ENCODE assay signal across 12 cellular contexts in genomic region chr4:3256230-3257124, GRCh38. TPM values are rescaled to one million over a fixed set of nuclear protein-coding genes. Genes with fewer than 3 reads are reported as not detected.
DNase-seq lines count a peak whose midpoint lies in the region; ATAC-seq and TF ChIP-seq lines count a peak whose summit lies in the region.
"Had no signal": no experiment of that assay in that cellular context is flagged by ENCODE, and none has a peak within 500 bp of the region (broad histone marks: within the 10 kb centered on the region; RNA-seq: fewer than 3 reads in every experiment).

No MANE protein-coding gene starts in this region.

- peak; percentile 5 for DNase-seq in left cardiac atrium
- DNase-seq in heart right ventricle, result no peak
- peak; percentile 14 for DNase-seq in activated B cell treated with CpG ODN at 0.5 μM for 24 hours
- no peak for DNase-seq in neural progenitor cell (ENCODE audit: low spot score)
- DNase-seq in activated CD8-positive, alpha-beta T cell treated with anti-CD3 and anti-CD28 coated beads for 36 hours, result no peak
- no peak for DNase-seq in NCI-H345 (lab: John Stamatoyannopoulos, UW)
- DNase-seq in hippocampal formation (lab: John Stamatoyannopoulos, UW), result no peak
- DNase-seq: activated naive CD8-positive, alpha-beta T cell treated with anti-CD3 and anti-CD28 coated beads for 36 hours; T-helper 9 cell had no signal

- H3K4me3 ChIP-seq in heart right ventricle (no peak overlapping the region), neural progenitor cell (no peak overlapping the region)
- H3K4me3 ChIP-seq: thoracic aorta had no signal

- H3K4me1 Mint-ChIP-seq in activated B cell treated with CpG ODN at 0.5 μM for 24 hours (peaks cover 24% of the 10 kb centered on the region), neural progenitor cell (peaks cover 6% of the 10 kb centered on the region)
- H3K4me1 Mint-ChIP-seq in activated CD8-positive, alpha-beta T cell treated with anti-CD3 and anti-CD28 coated beads for 36 hours (ENCODE audit: low read depth), result no peaks in the 10 kb centered on the region
- H3K4me1 Mint-ChIP-seq: activated naive CD8-positive, alpha-beta T cell treated with anti-CD3 and anti-CD28 coated beads for 36 hours; stimulated activated effector memory CD8-positive, alpha-beta T cell treated with anti-CD3 and anti-CD28 coated beads, Interleukin-12 subunit alpha, Interleukin-12 subunit beta, amount 100 ng/mL, for 72 hours had no signal

- no peak overlapping the region for H2AFZ ChIP-seq in neural progenitor cell (replicated peaks)

- H3K36me3 ChIP-seq in heart right ventricle, result peaks cover 0 to 3% (median 0%) of the 10 kb centered on the region in 9 donors
- no peaks in the 10 kb centered on the region for H3K36me3 ChIP-seq in neural progenitor cell
- H3K36me3 ChIP-seq: thoracic aorta had no signal

- no peaks in the 10 kb centered on the region for H3F3A ChIP-seq in neural progenitor cell (ENCODE audit: low read depth)

- H3K27me3 ChIP-seq in heart right ventricle, result no peaks in the 10 kb centered on the region
- H3K27me3 ChIP-seq in neural progenitor cell, result no peaks in the 10 kb centered on the region

- no peaks in the 10 kb centered on the region for H4K20me1 ChIP-seq in neural progenitor cell (ENCODE audit: low read depth)

- no peak for TF ChIP-seq CTCF in heart right ventricle (IDR thresholded peaks at IDR 0.05)
- no peak for TF ChIP-seq CTCF in activated B cell treated with CpG ODN at 0.5 μM for 24 hours (IDR thresholded peaks at IDR 0.05)
- no peak for TF ChIP-seq CTCF in neural progenitor cell (IDR thresholded peaks at IDR 0.05)
- no peak for TF ChIP-seq CTCF in activated CD8-positive, alpha-beta T cell treated with anti-CD3 and anti-CD28 coated beads for 36 hours (IDR thresholded peaks at IDR 0.05)

- H3K27ac Mint-ChIP-seq in activated B cell treated with CpG ODN at 0.5 μM for 24 hours (no peak overlapping the region), neural progenitor cell (peak overlapping the region; percentile 76)
- no peak overlapping the region for H3K27ac Mint-ChIP-seq in activated CD8-positive, alpha-beta T cell treated with anti-CD3 and anti-CD28 coated beads for 36 hours
- H3K27ac Mint-ChIP-seq: activated naive CD8-positive, alpha-beta T cell treated with anti-CD3 and anti-CD28 coated beads for 36 hours; stimulated activated effector memory CD8-positive, alpha-beta T cell treated with anti-CD3 and anti-CD28 coated beads, Interleukin-12 subunit alpha, Interleukin-12 subunit beta, amount 100 ng/mL, for 72 hours had no signal

- H3K9me3 ChIP-seq in heart right ventricle, result peaks cover 0 to 4% (median 0%) of the 10 kb centered on the region in 11 donors
- H3K9me3 ChIP-seq in neural progenitor cell (ENCODE audit: low read depth), result no peaks in the 10 kb centered on the region
- H3K9me3 ChIP-seq: thoracic aorta had no signal

- ATAC-seq in left cardiac atrium, result no peak
- no peak for ATAC-seq in heart right ventricle
- ATAC-seq in activated B cell treated with CpG ODN at 0.5 μM for 24 hours (ENCODE audit: low read depth), result no peak
- ATAC-seq in activated CD8-positive, alpha-beta T cell treated with anti-CD3 and anti-CD28 coated beads for 36 hours, result no peak
- ATAC-seq: stimulated activated effector memory CD8-positive, alpha-beta T cell treated with anti-CD3 and anti-CD28 coated beads, Interleukin-12 subunit alpha, Interleukin-12 subunit beta, amount 100 ng/mL, for 72 hours had no signal

- H3K9me3 Mint-ChIP-seq in activated B cell treated with CpG ODN at 0.5 μM for 24 hours (no peaks in the 10 kb centered on the region), neural progenitor cell (no peaks in the 10 kb centered on the region)
- H3K9me3 Mint-ChIP-seq in activated CD8-positive, alpha-beta T cell treated with anti-CD3 and anti-CD28 coated beads for 36 hours, result no peaks in the 10 kb centered on the region
- H3K9me3 Mint-ChIP-seq: activated naive CD8-positive, alpha-beta T cell treated with anti-CD3 and anti-CD28 coated beads for 36 hours; stimulated activated effector memory CD8-positive, alpha-beta T cell treated with anti-CD3 and anti-CD28 coated beads, Interleukin-12 subunit alpha, Interleukin-12 subunit beta, amount 100 ng/mL, for 72 hours had no signal

- H3K4me1 ChIP-seq in heart right ventricle, result no peaks in the 10 kb centered on the region
- H3K4me1 ChIP-seq in neural progenitor cell, result no peaks in the 10 kb centered on the region

- WGBS in heart right ventricle, 2 donors, result 90 to 93% methylated on average over 21 of the region's 21 CpGs

- CTCF ChIA-PET in activated B cell treated with CpG ODN at 0.5 μM for 24 hours (lab: Charles Lee), result no interaction called here
- CTCF ChIA-PET in activated CD8-positive, alpha-beta T cell treated with anti-CD3 and anti-CD28 coated beads for 36 hours (lab: Charles Lee), result no interaction called here

- intact Hi-C loops in left cardiac atrium (cut with DNase I) (no loop called here), heart right ventricle (cut with DNase I) (no loop called here), activated B cell treated with CpG ODN at 0.5 μM for 24 hours (cut with micrococcal nuclease) (loop anchor here (2.0 kb wide), 1 partner anchor 30 kb away; no protein-coding TSS in a partner anchor)
- intact Hi-C loops in activated CD8-positive, alpha-beta T cell treated with anti-CD3 and anti-CD28 coated beads for 36 hours (cut with micrococcal nuclease), result no loop called here

- no peak overlapping the region for H3K27ac ChIP-seq in heart right ventricle
- no peak overlapping the region for H3K27ac ChIP-seq in neural progenitor cell
- H3K27ac ChIP-seq: thoracic aorta had no signal

- no peak overlapping the region for H3K4me2 ChIP-seq in neural progenitor cell

- H3K27me3 Mint-ChIP-seq in activated B cell treated with CpG ODN at 0.5 μM for 24 hours (no peaks in the 10 kb centered on the region), neural progenitor cell (ENCODE audit: insufficient read depth, low read depth) (peaks cover 3% of the 10 kb centered on the region)
- no peaks in the 10 kb centered on the region for H3K27me3 Mint-ChIP-seq in activated CD8-positive, alpha-beta T cell treated with anti-CD3 and anti-CD28 coated beads for 36 hours
- H3K27me3 Mint-ChIP-seq: activated naive CD8-positive, alpha-beta T cell treated with anti-CD3 and anti-CD28 coated beads for 36 hours; brain had no signal

- no peak overlapping the region for H3K9ac ChIP-seq in neural progenitor cell

- H3K4me3 Mint-ChIP-seq in activated B cell treated with CpG ODN at 0.5 μM for 24 hours (no peak overlapping the region), neural progenitor cell (no peak overlapping the region)
- H3K4me3 Mint-ChIP-seq in activated CD8-positive, alpha-beta T cell treated with anti-CD3 and anti-CD28 coated beads for 36 hours, result no peak overlapping the region
- H3K4me3 Mint-ChIP-seq: activated naive CD8-positive, alpha-beta T cell treated with anti-CD3 and anti-CD28 coated beads for 36 hours; brain; stimulated activated effector memory CD8-positive, alpha-beta T cell treated with anti-CD3 and anti-CD28 coated beads, Interleukin-12 subunit alpha, Interleukin-12 subunit beta, amount 100 ng/mL, for 72 hours had no signal

- POLR2A ChIA-PET in activated B cell treated with CpG ODN at 0.5 μM for 24 hours (lab: Charles Lee), result interaction anchor here (1.5 kb wide), 2 partner anchors 36 to 132 kb away, joined by 4 to 6 read pairs; no protein-coding TSS in a partner anchor
- POLR2A ChIA-PET in activated CD8-positive, alpha-beta T cell treated with anti-CD3 and anti-CD28 coated beads for 36 hours (lab: Charles Lee), result interaction anchor here (1.3 kb wide), 1 partner anchor 10 kb away, joined by 5 read pairs; no protein-coding TSS in a partner anchor

- peaks cover 14% of the 10 kb centered on the region for H3K36me3 Mint-ChIP-seq in activated B cell treated with CpG ODN at 0.5 μM for 24 hours (ENCODE audit: low read depth)
- no peaks in the 10 kb centered on the region for H3K36me3 Mint-ChIP-seq in neural progenitor cell
- H3K36me3 Mint-ChIP-seq in activated CD8-positive, alpha-beta T cell treated with anti-CD3 and anti-CD28 coated beads for 36 hours (ENCODE audit: low read depth), result no peaks in the 10 kb centered on the region
- H3K36me3 Mint-ChIP-seq: activated naive CD8-positive, alpha-beta T cell treated with anti-CD3 and anti-CD28 coated beads for 36 hours; brain; stimulated activated effector memory CD8-positive, alpha-beta T cell treated with anti-CD3 and anti-CD28 coated beads, Interleukin-12 subunit alpha, Interleukin-12 subunit beta, amount 100 ng/mL, for 72 hours had no signal

- no peaks in the 10 kb centered on the region for H3K79me2 ChIP-seq in neural progenitor cell (ENCODE audit: low read depth)

RNA-seq across cellular contexts. Expression of gene MSANTD1, which starts 7.5 kb away (rescaled TPM):
- total RNA-seq in left cardiac atrium (under 1 TPM; 0.41 to 0.42 TPM), heart right ventricle (1 to 10 TPM in 1 of 10 donors, under 1 TPM in 9; 0.25 to 1.0 (median 0.41) TPM), activated B cell treated with CpG ODN at 0.5 μM for 24 hours (3.4 and 5.0 TPM in 2 replicates), neural progenitor cell (ENCODE audit: low replicate concordance) (0.17 and 0.25 TPM in 2 replicates)
- polyA plus RNA-seq in heart right ventricle, result 1 to 10 TPM in 1 of 2 donors, under 1 TPM in 1; 0.28 to 1.2 TPM
- under 1 TPM; 0.43 TPM for total RNA-seq in activated CD8-positive, alpha-beta T cell treated with anti-CD3 and anti-CD28 coated beads for 36 hours

RNA-seq across cellular contexts. Expression of gene RGS12, which starts 36.3 kb away (rescaled TPM):
- 10 to 100 TPM; 13.3 to 16.6 TPM for total RNA-seq in left cardiac atrium
- total RNA-seq in heart right ventricle, result 10 to 100 TPM in 9 of 10 donors, 1 to 10 TPM in 1; 9.7 to 24.3 (median 13.1) TPM
- polyA plus RNA-seq in heart right ventricle, result 10 to 100 TPM; 10.6 to 24.4 TPM
- 8.5 and 10.6 TPM in 2 replicates for total RNA-seq in activated B cell treated with CpG ODN at 0.5 μM for 24 hours
- total RNA-seq in neural progenitor cell (ENCODE audit: low replicate concordance), result 36.6 and 140 TPM in 2 replicates
- total RNA-seq in activated CD8-positive, alpha-beta T cell treated with anti-CD3 and anti-CD28 coated beads for 36 hours, result 1 to 10 TPM; 4.6 to 4.7 TPM

Comparison
In these comparisons a context has a peak if more than half of its experiments do, and no peak if none do; other contexts are left out.
1. DNase-seq: peak in left cardiac atrium (single experiment) and activated B cell treated with CpG ODN at 0.5 μM for 24 hours (single experiment); none in heart right ventricle (0 of 2), neural progenitor cell (single experiment), activated CD8-positive, alpha-beta T cell treated with anti-CD3 and anti-CD28 coated beads for 36 hours (single experiment), NCI-H345 (single experiment) and hippocampal formation (0 of 2).